In genomic region chr4:32163125-32163524, GRCh38 we compare ENCODE assay signal across 22 cellular contexts.
DNase-seq lines count a peak whose midpoint lies in the region; ATAC-seq, FAIRE-seq and TF ChIP-seq lines count a peak whose summit lies in the region.
"Had no signal": no experiment of that assay in that cellular context is flagged by ENCODE, and none has a peak within 500 bp of the region (broad histone marks: within the 10 kb centered on the region; RNA-seq: fewer than 3 reads in every experiment).

No MANE protein-coding gene starts in this region.

- H3K27me3 ChIP-seq in HL-60 (ENCODE audit: insufficient read depth, poor library complexity, severe bottlenecking) (no peaks in the 10 kb centered on the region), endothelial cell of umbilical vein (ENCODE audit: control insufficient read depth in 2 of 2, insufficient read depth in 2 of 2, low read length in 2 of 2) (no peaks in the 10 kb centered on the region), MG63 (no peaks in the 10 kb centered on the region)
- H3K27me3 ChIP-seq: BLaER1, Peyer's patch had no signal

- no peaks in the 10 kb centered on the region for H3K27me3 Mint-ChIP-seq in activated T-helper 1 cell treated with anti-CD3 and anti-CD28 coated beads, Interleukin-12 subunit alpha, Interleukin-12 subunit beta, Interleukin-2, Interleukin-4 antibody, amounts not matched to agents 30 ng/mL and 10 ng/mL and 1 ng/mL, durations not matched to agents 14 hours and 24 hours and 36 hours (ENCODE audit: insufficient read depth)
- H3K27me3 Mint-ChIP-seq: CD4-positive, alpha-beta memory T cell had no signal

- intact Hi-C loops in endothelial cell of umbilical vein (cut with micrococcal nuclease), result no loop called here
- intact Hi-C loops in activated T-helper 1 cell treated with anti-CD3 and anti-CD28 coated beads, Interleukin-12 subunit alpha, Interleukin-12 subunit beta, Interleukin-2, Interleukin-4 antibody, amounts not matched to agents 30 ng/mL and 10 ng/mL and 1 ng/mL, durations not matched to agents 14 hours and 24 hours and 36 hours (cut with micrococcal nuclease), result no loop called here

- CTCF ChIA-PET in endothelial cell of umbilical vein (lab: Charles Lee), result no interaction called here

- no peak overlapping the region for H3K4me2 ChIP-seq in endothelial cell of umbilical vein (ENCODE audit: insufficient read depth, low read length)
- H3K4me2 ChIP-seq: BLaER1 had no signal

- dilution Hi-C loops in endothelial cell of umbilical vein (cut with MboI; ENCODE audit: extremely low pct_ligation_motif_present, low sequenced_read_pairs), result no loop called here

- peak; percentile 4 for FAIRE-seq in endothelial cell of umbilical vein (lab: Jason Lieb, UNC)
- FAIRE-seq: GM12891, H1 had no signal

- H3K27ac ChIP-seq in HL-60 (replicated peaks) (peak overlapping the region; percentile 84), endothelial cell of umbilical vein (ENCODE audit: insufficient read depth, low read depth, low read length) (no peak overlapping the region)
- H3K27ac ChIP-seq: BLaER1, Peyer's patch had no signal

- H3K4me1 ChIP-seq in endothelial cell of umbilical vein (ENCODE audit: control insufficient read depth, extremely low read depth, insufficient read depth, low read length), result no peaks in the 10 kb centered on the region
- H3K4me1 ChIP-seq: BLaER1, Caco-2, Peyer's patch had no signal

- no peak overlapping the region for H3K4me3 Mint-ChIP-seq in activated T-helper 1 cell treated with anti-CD3 and anti-CD28 coated beads, Interleukin-12 subunit alpha, Interleukin-12 subunit beta, Interleukin-2, Interleukin-4 antibody, amounts not matched to agents 30 ng/mL and 10 ng/mL and 1 ng/mL, durations not matched to agents 14 hours and 24 hours and 36 hours
- H3K4me3 Mint-ChIP-seq: CD4-positive, alpha-beta memory T cell had no signal

- H3K4me1 Mint-ChIP-seq in activated T-helper 1 cell treated with anti-CD3 and anti-CD28 coated beads, Interleukin-12 subunit alpha, Interleukin-12 subunit beta, Interleukin-2, Interleukin-4 antibody, amounts not matched to agents 30 ng/mL and 10 ng/mL and 1 ng/mL, durations not matched to agents 14 hours and 24 hours and 36 hours (ENCODE audit: low read depth), result no peaks in the 10 kb centered on the region
- H3K4me1 Mint-ChIP-seq: CD4-positive, alpha-beta memory T cell had no signal

- H3K36me3 Mint-ChIP-seq in activated T-helper 1 cell treated with anti-CD3 and anti-CD28 coated beads, Interleukin-12 subunit alpha, Interleukin-12 subunit beta, Interleukin-2, Interleukin-4 antibody, amounts not matched to agents 30 ng/mL and 10 ng/mL and 1 ng/mL, durations not matched to agents 14 hours and 24 hours and 36 hours (ENCODE audit: low read depth), result no peaks in the 10 kb centered on the region
- H3K36me3 Mint-ChIP-seq: CD4-positive, alpha-beta memory T cell had no signal

- DNase-seq in HL-60 (ENCODE audit: low read depth in 1 of 2, low spot score in 1 of 2) (peak in 1 of 2 experiments; percentile 18), NB4 (ENCODE audit: low read depth) (peak; percentile 71), SIG-M5 (lab: John Stamatoyannopoulos, UW) (peak; percentile 20), endothelial cell of umbilical vein (ENCODE audit: low read depth, low spot score) (peak; percentile 36), MG63 (no peak), pons (ENCODE audit: low spot score) (no peak)
- no peak for DNase-seq in activated T-helper 1 cell treated with anti-CD3 and anti-CD28 coated beads, Interleukin-12 subunit alpha, Interleukin-12 subunit beta, Interleukin-2, Interleukin-4 antibody, amounts not matched to agents 30 ng/mL and 10 ng/mL and 1 ng/mL, durations not matched to agents 14 hours and 24 hours and 36 hours (ENCODE audit: low spot score)
- DNase-seq: Caco-2; CD4-positive, alpha-beta memory T cell; DND-41; Karpas-422; NCI-H1105 treated with DMSO at 0.1 percent for 48 hours; NCI-H2081; NCI-H2171; NCI-H526; Peyer's patch; T-helper 2 cell had no signal

- H3K4me3 ChIP-seq in HL-60 (replicated peaks; ENCODE audit: insufficient read depth, low read length) (no peak overlapping the region), NB4 (ENCODE audit: low read depth, low read length) (no peak overlapping the region), endothelial cell of umbilical vein (replicated peaks in 1 of 3; ENCODE audit: insufficient read depth in 1 of 3, low read depth in 1 of 3, low read length in 3 of 3) (no peak overlapping the region), MG63 (no peak overlapping the region)
- H3K4me3 ChIP-seq: BLaER1, Peyer's patch had no signal

- ATAC-seq in HG03432 (IDR thresholded peaks at IDR 0.05; ENCODE audit: unreplicated experiment), result no peak
- ATAC-seq: HCT116 had no signal

- no peaks in the 10 kb centered on the region for H3K9me1 ChIP-seq in endothelial cell of umbilical vein (replicated peaks; ENCODE audit: control insufficient read depth, extremely low read depth, insufficient read depth, low read length)

- POLR2A ChIA-PET in endothelial cell of umbilical vein (lab: Charles Lee), result no interaction called here

- H4K20me1 ChIP-seq in endothelial cell of umbilical vein (replicated peaks; ENCODE audit: control insufficient read depth, extremely low read depth, insufficient read depth, low read length), result no peaks in the 10 kb centered on the region
- H4K20me1 ChIP-seq: BLaER1 had no signal

- H3K27ac Mint-ChIP-seq in activated T-helper 1 cell treated with anti-CD3 and anti-CD28 coated beads, Interleukin-12 subunit alpha, Interleukin-12 subunit beta, Interleukin-2, Interleukin-4 antibody, amounts not matched to agents 30 ng/mL and 10 ng/mL and 1 ng/mL, durations not matched to agents 14 hours and 24 hours and 36 hours, result no peak overlapping the region
- H3K27ac Mint-ChIP-seq: CD4-positive, alpha-beta memory T cell had no signal

- TF ChIP-seq POLR2A in NB4 (IDR thresholded peaks at IDR 0.05; ENCODE audit: extremely low read depth, insufficient read length) (no peak), endothelial cell of umbilical vein (IDR thresholded peaks at IDR 0.05; ENCODE audit: low read depth, low read length) (no peak)

- H3K36me3 ChIP-seq in endothelial cell of umbilical vein (ENCODE audit: control insufficient read depth in 2 of 2, extremely low read depth in 1 of 2, insufficient read depth in 2 of 2, low read length in 2 of 2) (no peaks in the 10 kb centered on the region), MG63 (no peaks in the 10 kb centered on the region)
- H3K36me3 ChIP-seq: BLaER1, Peyer's patch had no signal

- no peaks in the 10 kb centered on the region for H3K9me3 ChIP-seq in endothelial cell of umbilical vein (replicated peaks; ENCODE audit: control insufficient read depth, insufficient read depth, low read length)
- H3K9me3 ChIP-seq in MG63, result no peaks in the 10 kb centered on the region
- H3K9me3 ChIP-seq: BLaER1, Caco-2, Peyer's patch had no signal

- BruUV-seq in endothelial cell of umbilical vein (replicated peaks; lab: Mats Ljungman, UMichigan), result no TSS peak

- H3K9ac ChIP-seq in endothelial cell of umbilical vein (replicated peaks; ENCODE audit: extremely low read depth, insufficient read depth, low read length), result no peak overlapping the region
- H3K9ac ChIP-seq: BLaER1 had no signal

- H3K79me2 ChIP-seq in endothelial cell of umbilical vein (ENCODE audit: control insufficient read depth, insufficient read depth, low read length), result no peaks in the 10 kb centered on the region

- peak overlapping the region; percentile 3 for H2AFZ ChIP-seq in endothelial cell of umbilical vein (ENCODE audit: low read depth, low read length)

- TF ChIP-seq CTCF in HL-60 (IDR thresholded peaks at IDR 0.05; ENCODE audit: insufficient read depth, low read length), result no peak
- TF ChIP-seq CTCF in NB4 (IDR thresholded peaks at IDR 0.05; ENCODE audit: low read depth, low read length), result no peak
- no peak for TF ChIP-seq CTCF in endothelial cell of umbilical vein (IDR thresholded peaks at IDR 0.05; ENCODE audit: extremely low read depth in 1 of 2, insufficient read depth in 1 of 2, low read depth in 1 of 2, low read length in 2 of 2)

- peaks cover 3% of the 10 kb centered on the region for H3K9me3 Mint-ChIP-seq in activated T-helper 1 cell treated with anti-CD3 and anti-CD28 coated beads, Interleukin-12 subunit alpha, Interleukin-12 subunit beta, Interleukin-2, Interleukin-4 antibody, amounts not matched to agents 30 ng/mL and 10 ng/mL and 1 ng/mL, durations not matched to agents 14 hours and 24 hours and 36 hours

TF ChIP-seq in endothelial cell of umbilical vein, 7 proteins besides CTCF, POLR2A, EP300 and RAD21:
- no peak for TF ChIP-seq POLR2AphosphoS5 (IDR thresholded peaks at IDR 0.05; ENCODE audit: insufficient read depth, low read depth, low read length)
- TF ChIP-seq GATA2 (IDR thresholded peaks at IDR 0.05; ENCODE audit: insufficient read depth, insufficient read length, low read depth, low read length), result peak; percentile 57

Comparison
In these comparisons a context has a peak if more than half of its experiments do, and no peak if none do; other contexts are left out.
1. DNase-seq: peak in NB4 (single experiment), SIG-M5 (single experiment) and endothelial cell of umbilical vein (single experiment); none in MG63 (single experiment), pons (single experiment) and activated T-helper 1 cell treated with anti-CD3 and anti-CD28 coated beads, Interleukin-12 subunit alpha, Interleukin-12 subunit beta, Interleukin-2, Interleukin-4 antibody, amounts not matched to agents 30 ng/mL and 10 ng/mL and 1 ng/mL, durations not matched to agents 14 hours and 24 hours and 36 hours (single experiment).